7 cellular contexts compared by ENCODE assay signal in the genomic region with DNA sequence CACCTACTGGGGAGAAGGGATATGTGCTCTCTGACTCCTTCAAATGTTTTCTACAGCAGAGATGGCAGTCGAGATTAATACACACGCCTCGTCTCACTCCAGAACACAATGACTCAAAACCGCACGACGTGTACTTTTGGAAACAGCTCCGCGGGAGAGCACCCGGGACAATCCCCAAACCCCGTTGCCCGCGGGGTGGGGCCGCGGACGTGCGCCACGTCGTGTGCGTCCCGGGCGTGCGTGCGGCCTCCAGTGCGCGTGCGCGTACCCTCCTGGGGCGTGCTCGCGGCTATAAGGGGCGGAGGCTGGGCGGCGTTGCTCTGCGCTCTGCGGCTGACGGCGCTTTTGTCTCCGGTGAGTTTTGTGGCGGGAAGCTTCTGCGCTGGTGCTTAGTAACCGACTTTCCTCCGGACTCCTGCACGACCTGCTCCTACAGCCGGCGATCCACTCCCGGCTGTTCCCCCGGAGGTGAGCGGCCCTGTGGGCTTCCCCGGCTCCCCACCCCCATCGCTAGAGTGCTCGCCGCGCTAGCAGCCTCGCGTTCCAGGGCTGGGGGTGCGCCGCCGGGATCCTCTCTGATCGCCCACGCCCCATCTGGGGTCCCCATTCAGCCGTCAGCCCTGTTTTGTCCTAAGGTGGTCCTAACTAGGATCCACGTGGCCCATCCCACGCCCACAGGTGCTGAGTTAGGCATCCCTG.
DNase-seq lines count a peak whose midpoint lies in the region; ATAC-seq lines count a peak whose summit lies in the region.

A gene with protein sequence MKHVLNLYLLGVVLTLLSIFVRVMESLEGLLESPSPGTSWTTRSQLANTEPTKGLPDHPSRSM (plus strand): TSS at position 323 of the 699 bp plus-strand sequence. CDS start 1,391 bp downstream, outside the sequence.

- ATAC-seq in GM18517 (IDR thresholded peaks at IDR 0.05; ENCODE audit: unreplicated experiment) (peak; percentile 75), HG03039 (IDR thresholded peaks at IDR 0.05; ENCODE audit: unreplicated experiment) (peak; percentile 82)

- DNase-seq in NCI-H2081 (lab: John Stamatoyannopoulos, UW) (peak; percentile 95), T1000 (lab: John Stamatoyannopoulos, UW) (peak; percentile 84), astrocyte of the hippocampus (ENCODE audit: low read depth, low spot score) (peak; percentile 97), hippocampal formation (lab: John Stamatoyannopoulos, UW) (peak; percentile 76 to 81), retina (peak; percentile 96)

Comparison
In these comparisons a context has a peak if more than half of its experiments do, and no peak if none do; other contexts are left out.
1. Peak in every context shown above with its lines: DNase-seq and ATAC-seq.